Comparison of ENCODE assay signal across 7 cellular contexts in genomic region chr6:26554669-26555504, GRCh38. TPM values are rescaled to one million over a fixed set of nuclear protein-coding genes. Genes with fewer than 3 reads are reported as not detected.
A peak's percentile ranks its signal among the peaks of the same experiment; 100 is the strongest.
DNase-seq lines count a peak whose midpoint lies in the region; ATAC-seq lines count a peak whose summit lies in the region.

No MANE protein-coding gene starts in this region.

- H3K9me3 ChIP-seq in MG63 = no peaks in the 10 kb centered on the region

- no peaks in the 10 kb centered on the region for H3K27me3 ChIP-seq in MG63

- H3K4me3 ChIP-seq in MG63 = peak overlapping the region; percentile 53

- ATAC-seq in GM18909 (IDR thresholded peaks at IDR 0.05; ENCODE audit: poor library complexity, unreplicated experiment) (peak; percentile 29), left lobe of liver (peak; percentile 16), GM18498 (IDR thresholded peaks at IDR 0.05; ENCODE audit: unreplicated experiment) (no peak)

- no peaks in the 10 kb centered on the region for H3K36me3 ChIP-seq in MG63

- peak; percentile 43 for DNase-seq in MG63
- peak; percentile 75 for DNase-seq in UCSD-AML1 (lab: John Stamatoyannopoulos, UW; ENCODE audit: unreplicated experiment)
- peak; percentile 50 for DNase-seq in central memory CD4-positive, alpha-beta T cell
- no peak for DNase-seq in left lobe of liver (ENCODE audit: low spot score)
- peak; percentile 81 for DNase-seq in stimulated activated CD8-positive, alpha-beta memory T cell treated with anti-CD3 and anti-CD28 coated beads, Interleukin-4, amount 100 ng/mL, for 48 hours

RNA-seq across cellular contexts. Expression of gene HMGN4, which starts 16.7 kb away (rescaled TPM):
- 70.7 and 71.8 TPM in 2 replicates for total RNA-seq in MG63 (2014; rRNA removed; shearing (Covaris generic); ENCODE audit: low replicate concordance)
- 4.7 TPM for total RNA-seq in left lobe of liver

RNA-seq across cellular contexts. Expression of gene ABT1, which starts 41.9 kb away (rescaled TPM):
- 21.8 and 22.6 TPM in 2 replicates for total RNA-seq in MG63 (2014; rRNA removed; shearing (Covaris generic); ENCODE audit: low replicate concordance)
- 7.3 TPM for total RNA-seq in left lobe of liver

RNA-seq across cellular contexts. Expression of gene BTN1A1, which starts 54.8 kb away (rescaled TPM):
- not detected in 2 replicates for total RNA-seq in MG63 (2014; rRNA removed; shearing (Covaris generic); ENCODE audit: low replicate concordance)
- not detected for total RNA-seq in left lobe of liver

Comparison
In these comparisons a context has a peak if more than half of its experiments do, and no peak if none do; other contexts are left out.
1. RNA of gene HMGN4, which starts 16.7 kb away (total RNA-seq): 70.7 to 71.8 TPM in MG63; 4.7 TPM in left lobe of liver (single experiment); every median in the first group is over 10 times any median in the second.